27 cellular contexts compared by ENCODE assay signal in genomic region chr2:7292154-7292553, GRCh38.
"Had no signal": no experiment of that assay in that cellular context is flagged by ENCODE, and none has a peak within 500 bp of the region (broad histone marks: within the 10 kb centered on the region; RNA-seq: fewer than 3 reads in every experiment).

No MANE protein-coding gene starts in this region.

- H3K36me3 ChIP-seq: neutrophil, pancreas, prostate gland, tibial artery, upper lobe of right lung had no signal

- H3K27me3 ChIP-seq: neutrophil, pancreas, tibial artery, upper lobe of right lung had no signal

- FAIRE-seq: frontal cortex, pancreas, small intestine had no signal

- H3K9me3 ChIP-seq: neutrophil, pancreas, prostate gland, tibial artery, upper lobe of right lung had no signal

- H3K4me3 ChIP-seq: pancreas, prostate gland, tibial artery, upper lobe of right lung had no signal

- H3K4me1 ChIP-seq: prostate gland, tibial artery, upper lobe of right lung had no signal

- H3K27ac ChIP-seq: neutrophil, pancreas, prostate gland, tibial artery, upper lobe of right lung, VCaP had no signal

- DNase-seq: activated CD4-positive, alpha-beta memory T cell treated with anti-CD3 and anti-CD28 coated beads for 36 hours; activated CD4-positive, alpha-beta T cell treated with anti-CD3 and anti-CD28 coated beads for 4 hours; activated CD8-positive, alpha-beta memory T cell treated with anti-CD3 and anti-CD28 coated beads, Interleukin-2, amount 50 U/mL, for 4 hours; activated effector memory CD4-positive, alpha-beta T cell treated with anti-CD3 and anti-CD28 coated beads, Interleukin-2, amount 50 U/mL, for 16 hours; activated naive CD4-positive, alpha-beta T cell treated with anti-CD3 and anti-CD28 coated beads for 36 hours; activated naive CD8-positive, alpha-beta T cell treated with anti-CD3 and anti-CD28 coated beads for 36 hours; activated T-cell treated with anti-CD3 and anti-CD28 coated beads, Interleukin-2, amount 50 U/mL, for 1 hour; caudate nucleus; cortex of kidney; endodermal cell; glutamatergic neuron; islet precursor cell; left cardiac atrium; left ventricle myocardium superior; pancreas; retina; small intestine; stimulated activated CD4-positive, alpha-beta T cell treated with anti-CD3 and anti-CD28 coated beads, Interleukin-4, amount 100 ng/mL, for 24 hours; stimulated activated naive CD8-positive, alpha-beta T cell treated with anti-CD3 and anti-CD28 coated beads, Interleukin-15, amount 100 ng/mL, for 72 hours; substantia nigra; T-helper 1 cell; tibial artery; upper lobe of right lung had no signal
